Comparison of ENCODE assay signal across 1 cellular context in the genomic region with DNA sequence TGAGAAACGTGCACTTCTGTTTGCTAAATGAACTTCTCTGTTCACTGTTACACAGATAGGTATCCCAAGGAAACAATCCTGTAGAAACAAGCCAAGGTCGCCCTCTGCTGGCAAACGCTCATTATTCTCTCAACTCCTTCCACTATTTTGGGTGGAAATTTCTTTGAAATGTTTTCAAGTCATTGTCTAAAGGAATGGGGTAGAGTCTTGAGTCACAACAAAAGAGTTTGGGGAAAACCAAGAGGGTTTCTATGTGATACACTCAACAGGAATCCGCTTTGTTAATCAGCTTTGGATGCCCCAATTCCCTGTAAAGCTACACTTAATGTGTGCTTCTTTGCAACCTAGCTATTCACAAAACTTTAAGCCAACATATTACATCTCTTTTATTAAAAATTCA.
TF ChIP-seq lines count a peak whose summit lies in the region.

No MANE protein-coding gene starts in this region.

TF ChIP-seq in HEK293, 187 proteins besides CTCF, POLR2A, EP300 and RAD21 (continued from another document):
- TF ChIP-seq, protein P1, sequence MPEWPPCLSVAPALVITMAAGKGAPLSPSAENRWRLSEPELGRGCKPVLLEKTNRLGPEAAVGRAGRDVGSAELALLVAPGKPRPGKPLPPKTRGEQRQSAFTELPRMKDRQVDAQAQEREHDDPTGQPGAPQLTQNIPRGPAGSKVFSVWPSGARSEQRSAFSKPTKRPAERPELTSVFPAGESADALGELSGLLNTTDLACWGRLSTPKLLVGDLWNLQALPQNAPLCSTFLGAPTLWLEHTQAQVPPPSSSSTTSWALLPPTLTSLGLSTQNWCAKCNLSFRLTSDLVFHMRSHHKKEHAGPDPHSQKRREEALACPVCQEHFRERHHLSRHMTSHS (tag by site-specific recombination; IDR thresholded peaks at IDR 0.05): no peak
- TF ChIP-seq ZNF585B (tag by site-specific recombination; IDR thresholded peaks at IDR 0.05) (no peak), ZNF530 (tag by site-specific recombination; IDR thresholded peaks at IDR 0.05; ENCODE audit: low read depth) (no peak)
